Comparison of ENCODE assay signal across 22 cellular contexts in the genomic region with DNA sequence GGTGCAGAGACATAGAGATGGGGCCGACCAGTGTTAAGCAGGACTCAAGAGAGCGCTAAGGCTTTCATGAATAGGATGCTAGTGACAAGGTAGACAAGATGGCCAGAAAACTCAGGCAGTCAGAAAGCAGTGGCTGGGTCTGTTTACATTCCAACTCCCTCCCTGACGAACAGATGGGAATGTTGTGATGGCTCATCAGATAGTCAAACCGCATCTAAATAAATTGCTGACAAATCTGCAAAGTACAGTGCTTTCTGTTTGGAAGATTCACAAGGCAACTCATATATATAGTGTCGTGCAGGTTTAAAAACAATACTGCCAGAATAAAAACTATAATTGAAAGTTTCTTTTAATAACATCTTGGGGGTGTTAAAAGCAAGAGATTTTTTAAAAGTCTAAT.
A peak's percentile ranks its signal among the peaks of the same experiment; 100 is the strongest.
DNase-seq lines count a peak whose midpoint lies in the region; TF ChIP-seq lines count a peak whose summit lies in the region.
"Had no signal": no experiment of that assay in that cellular context is flagged by ENCODE, and none has a peak within 500 bp of the region (broad histone marks: within the 10 kb centered on the region; RNA-seq: fewer than 3 reads in every experiment).

No MANE protein-coding gene starts in this region.

- H3K36me3 ChIP-seq in MG63 = no peaks in the 10 kb centered on the region
- H3K36me3 ChIP-seq: BE2C, HAP-1 had no signal

- H3K27me3 ChIP-seq in MG63 = no peaks in the 10 kb centered on the region
- H3K27me3 ChIP-seq: BE2C had no signal

- H3K27ac Mint-ChIP-seq in chondrocyte (ENCODE audit: unreplicated experiment) = peak overlapping the region; percentile 30

- peaks cover 5% of the 10 kb centered on the region for H3K27me3 Mint-ChIP-seq in chondrocyte (ENCODE audit: low read depth)

- peaks cover 12% of the 10 kb centered on the region for H3K4me1 Mint-ChIP-seq in chondrocyte (ENCODE audit: low read depth)

- H3K36me3 Mint-ChIP-seq in chondrocyte (ENCODE audit: low read depth) = peaks cover 2% of the 10 kb centered on the region

- DNase-seq in Ammon's horn (ENCODE audit: low spot score) (peak; percentile 27), MG63 (peak; percentile 18), chondrocyte (ENCODE audit: low spot score) (no peak), myocyte (ENCODE audit: low read depth) (peak; percentile 50), NOMO-1 treated with dmso at 0.1 percent for 144 hours (lab: John Stamatoyannopoulos, UW; ENCODE audit: unreplicated experiment) (no peak), SIG-M5 treated with dmso at 0.1 percent for 504 hours (lab: John Stamatoyannopoulos, UW; ENCODE audit: unreplicated experiment) (no peak)
- no peak for DNase-seq in activated CD4-positive, alpha-beta T cell treated with anti-CD3 and anti-CD28 coated beads for 1 hour
- DNase-seq in activated CD4-positive, alpha-beta T cell treated with anti-CD3 and anti-CD28 coated beads, Interleukin-2, amount 50 U/mL, for 48 hours = no peak
- DNase-seq: BE2C, DMS53, GM23248, KG1, MV-4-11, NCI-H1105 treated with DMSO at 0.1 percent for 48 hours, NCI-H2029 treated with DMSO at 0.1 percent for 48 hours, NCI-H2171, NCI-H524 treated with DMSO at 0.1 percent for 48 hours, NCI-H82, RPMI8226, SHP77, SK-N-SH had no signal

- no peak overlapping the region for H3K4me3 Mint-ChIP-seq in chondrocyte (ENCODE audit: unreplicated experiment)

- no peaks in the 10 kb centered on the region for H3K9me3 Mint-ChIP-seq in chondrocyte (ENCODE audit: low read depth)

- no peak for TF ChIP-seq CTCF in chondrocyte (IDR thresholded peaks at IDR 0.05)

- H3K4me3 ChIP-seq in MG63 = no peak overlapping the region
- H3K4me3 ChIP-seq: GM23248, HAP-1 had no signal

- no peaks in the 10 kb centered on the region for H3K9me3 ChIP-seq in MG63
- H3K9me3 ChIP-seq: BE2C, HAP-1, SK-N-SH had no signal

Comparison
In these comparisons a context has a peak if more than half of its experiments do, and no peak if none do; other contexts are left out.
1. DNase-seq: peak in Ammon's horn (single experiment), MG63 (single experiment) and myocyte (single experiment); none in chondrocyte (single experiment), activated CD4-positive, alpha-beta T cell treated with anti-CD3 and anti-CD28 coated beads for 1 hour (single experiment), activated CD4-positive, alpha-beta T cell treated with anti-CD3 and anti-CD28 coated beads, Interleukin-2, amount 50 U/mL, for 48 hours (0 of 2), NOMO-1 treated with dmso at 0.1 percent for 144 hours (single experiment) and SIG-M5 treated with dmso at 0.1 percent for 504 hours (single experiment).